Comparison of ENCODE assay signal across 11 cellular contexts in the genomic region with DNA sequence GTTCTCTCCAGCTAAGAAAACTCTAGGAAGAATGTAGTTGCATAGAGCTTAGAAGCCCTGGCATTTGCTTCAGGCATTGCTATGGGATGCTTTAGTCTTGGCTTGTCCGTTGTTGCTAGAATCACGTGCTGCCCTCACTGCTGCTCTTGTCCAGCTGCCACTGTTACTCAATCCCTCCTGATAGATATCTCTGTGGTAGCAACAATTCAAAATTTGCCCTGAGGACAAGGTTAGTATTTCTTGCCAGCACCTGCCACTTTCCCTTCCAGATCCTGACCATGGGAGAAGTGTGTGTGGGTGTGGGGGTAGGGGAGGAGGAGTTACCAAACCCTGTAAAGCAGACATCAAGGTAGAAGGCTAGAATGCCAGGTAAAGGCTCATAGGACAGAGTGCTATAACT.
DNase-seq lines count a peak whose midpoint lies in the region; ATAC-seq, FAIRE-seq and TF ChIP-seq lines count a peak whose summit lies in the region.
"Had no signal": no experiment of that assay in that cellular context is flagged by ENCODE, and none has a peak within 500 bp of the region (broad histone marks: within the 10 kb centered on the region; RNA-seq: fewer than 3 reads in every experiment).

No MANE protein-coding gene starts in this region.

- H3K4me1 ChIP-seq in adipocyte (ENCODE audit: control insufficient read depth, insufficient read depth, low read length), result peaks cover 6% of the 10 kb centered on the region
- H3K4me1 ChIP-seq in right lobe of liver, result no peaks in the 10 kb centered on the region
- no peaks in the 10 kb centered on the region for H3K4me1 ChIP-seq in kidney (ENCODE audit: control insufficient read depth in 1 of 2, insufficient read depth in 1 of 2, low read depth in 1 of 2, low read length in 2 of 2)
- H3K4me1 ChIP-seq: uterus had no signal

- no peak for FAIRE-seq in kidney (lab: Jason Lieb, UNC)

- no peak for TF ChIP-seq POLR2A in right lobe of liver (IDR thresholded peaks at IDR 0.05)

- no peaks in the 10 kb centered on the region for H3K36me3 Mint-ChIP-seq in activated naive CD4-positive, alpha-beta T cell treated with anti-CD3 and anti-CD28 coated beads for 36 hours (ENCODE audit: low read depth)

- H3K9ac ChIP-seq in adipocyte (ENCODE audit: low read length) (no peak overlapping the region), kidney (ENCODE audit: low read length in 2 of 2) (no peak overlapping the region)

- ATAC-seq in right lobe of liver (peak; percentile 97 to 98 (median 98)), HG02840 (IDR thresholded peaks at IDR 0.05; ENCODE audit: low FRiP score, unreplicated experiment) (no peak)
- ATAC-seq: activated CD4-positive, alpha-beta T cell treated with anti-CD3 and anti-CD28 coated beads for 36 hours had no signal

- WGBS in right lobe of liver (ENCODE audit: insufficient coverage, low coverage, low lambda C conversion rate, missing lambda C conversion rate), result 29% methylated on average over 2 of the region's 2 CpGs

- H3K27me3 Mint-ChIP-seq in activated naive CD4-positive, alpha-beta T cell treated with anti-CD3 and anti-CD28 coated beads for 36 hours (ENCODE audit: low read depth), result peaks cover 5% of the 10 kb centered on the region
- H3K27me3 Mint-ChIP-seq: activated CD4-positive, alpha-beta T cell treated with anti-CD3 and anti-CD28 coated beads for 36 hours had no signal

- H3K27ac Mint-ChIP-seq in activated naive CD4-positive, alpha-beta T cell treated with anti-CD3 and anti-CD28 coated beads for 36 hours, result no peak overlapping the region
- H3K27ac Mint-ChIP-seq: activated CD4-positive, alpha-beta T cell treated with anti-CD3 and anti-CD28 coated beads for 36 hours had no signal

- intact Hi-C loops in right lobe of liver (cut with DNase I), result loop anchor here in 1 of 2 donors (5.0 kb wide), 1 partner anchor 58 kb away; no protein-coding TSS in a partner anchor
- intact Hi-C loops in activated naive CD4-positive, alpha-beta T cell treated with anti-CD3 and anti-CD28 coated beads for 36 hours (cut with micrococcal nuclease), result no loop called here
- intact Hi-C loops in kidney (cut with DNase I), result no loop called here

- H3K27ac ChIP-seq in right lobe of liver, result no peak overlapping the region
- no peak overlapping the region for H3K27ac ChIP-seq in kidney (ENCODE audit: low read depth in 2 of 2, low read length in 2 of 2)
- H3K27ac ChIP-seq: uterus had no signal

- CTCF ChIA-PET in activated naive CD4-positive, alpha-beta T cell treated with anti-CD3 and anti-CD28 coated beads for 36 hours (lab: Charles Lee), result no interaction called here

- DNase-seq in DMS 273 (lab: John Stamatoyannopoulos, UW; ENCODE audit: unreplicated experiment), result peak; percentile 95
- DNase-seq in NCI-H2107 (lab: John Stamatoyannopoulos, UW), result peak; percentile 48
- DNase-seq in adipocyte (ENCODE audit: low read depth), result peak; percentile 77
- peak; percentile 26 to 85 (median 70) for DNase-seq in right lobe of liver
- DNase-seq in activated naive CD4-positive, alpha-beta T cell treated with anti-CD3 and anti-CD28 coated beads for 36 hours, result no peak
- DNase-seq in kidney, result no peak
- no peak for DNase-seq in activated CD4-positive, alpha-beta T cell treated with anti-CD3 and anti-CD28 coated beads for 48 hours
- DNase-seq: activated CD4-positive, alpha-beta T cell treated with anti-CD3 and anti-CD28 coated beads for 36 hours; midbrain; uterus had no signal

- TF ChIP-seq CTCF in right lobe of liver (IDR thresholded peaks at IDR 0.05) (peak in 1 of 4 donors; percentile 13), kidney (IDR thresholded peaks at IDR 0.05; ENCODE audit: borderline replicate concordance, extremely low read depth, insufficient read depth) (no peak)

- H3K36me3 ChIP-seq in adipocyte (ENCODE audit: control insufficient read depth, insufficient read depth, low read length, severe bottlenecking) (no peaks in the 10 kb centered on the region), right lobe of liver (no peaks in the 10 kb centered on the region), kidney (ENCODE audit: control insufficient read depth in 1 of 2, insufficient read depth in 2 of 2, low read length in 2 of 2) (no peaks in the 10 kb centered on the region)
- H3K36me3 ChIP-seq: uterus had no signal

- H3K4me1 Mint-ChIP-seq in activated naive CD4-positive, alpha-beta T cell treated with anti-CD3 and anti-CD28 coated beads for 36 hours (ENCODE audit: low read depth), result no peaks in the 10 kb centered on the region
- H3K4me1 Mint-ChIP-seq: activated CD4-positive, alpha-beta T cell treated with anti-CD3 and anti-CD28 coated beads for 36 hours had no signal

- no peak overlapping the region for H3K4me3 Mint-ChIP-seq in activated naive CD4-positive, alpha-beta T cell treated with anti-CD3 and anti-CD28 coated beads for 36 hours
- H3K4me3 Mint-ChIP-seq: activated CD4-positive, alpha-beta T cell treated with anti-CD3 and anti-CD28 coated beads for 36 hours had no signal

- H3K4me3 ChIP-seq in adipocyte (ENCODE audit: low read length), result no peak overlapping the region
- H3K4me3 ChIP-seq in right lobe of liver, result peak overlapping the region in 1 of 3 donors; percentile 14
- H3K4me3 ChIP-seq in kidney (ENCODE audit: low read length in 2 of 2), result no peak overlapping the region
- H3K4me3 ChIP-seq: uterus had no signal

- H3K9me3 Mint-ChIP-seq in activated naive CD4-positive, alpha-beta T cell treated with anti-CD3 and anti-CD28 coated beads for 36 hours, result no peaks in the 10 kb centered on the region

- H3K27me3 ChIP-seq in adipocyte (replicated peaks; ENCODE audit: control insufficient read depth, insufficient read depth, low read length) (no peaks in the 10 kb centered on the region), right lobe of liver (no peaks in the 10 kb centered on the region)
- H3K27me3 ChIP-seq: uterus had no signal

- H3K9me3 ChIP-seq in adipocyte (ENCODE audit: control insufficient read depth, low read length) (no peaks in the 10 kb centered on the region), right lobe of liver (no peaks in the 10 kb centered on the region), kidney (ENCODE audit: control insufficient read depth in 1 of 2, low read length in 2 of 2) (no peaks in the 10 kb centered on the region)
- H3K9me3 ChIP-seq: uterus had no signal

Comparison
In these comparisons a context has a peak if more than half of its experiments do, and no peak if none do; other contexts are left out.
1. DNase-seq: peak in DMS 273 (single experiment), NCI-H2107 (single experiment), adipocyte (single experiment) and right lobe of liver (3 of 3); none in activated naive CD4-positive, alpha-beta T cell treated with anti-CD3 and anti-CD28 coated beads for 36 hours (single experiment), kidney (single experiment) and activated CD4-positive, alpha-beta T cell treated with anti-CD3 and anti-CD28 coated beads for 48 hours (single experiment).